Comparison of ENCODE assay signal across 22 cellular contexts in the genomic region with DNA sequence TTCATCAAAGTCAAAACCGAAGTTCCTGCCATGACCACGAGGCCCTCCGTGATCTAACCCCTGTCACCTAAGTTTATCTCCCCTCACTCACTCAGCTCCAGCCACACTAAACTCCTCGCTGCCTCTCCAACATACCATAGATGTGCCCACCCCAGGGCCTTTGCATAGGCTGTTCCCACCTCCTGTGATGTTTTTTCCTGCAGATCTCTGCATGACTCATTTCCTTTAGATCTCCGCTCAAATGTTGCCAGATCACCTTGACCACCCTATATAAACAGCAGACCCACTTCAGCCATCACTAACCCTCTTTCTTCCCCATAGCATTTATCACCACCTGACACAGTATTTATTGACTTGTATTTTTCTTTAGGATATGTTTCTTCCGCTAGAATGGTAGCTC. TPM values are rescaled to one million over a fixed set of nuclear protein-coding genes. Genes with fewer than 3 reads are reported as not detected.
DNase-seq lines count a peak whose midpoint lies in the region; ATAC-seq lines count a peak whose summit lies in the region.
"Had no signal": no experiment of that assay in that cellular context is flagged by ENCODE, and none has a peak within 500 bp of the region (broad histone marks: within the 10 kb centered on the region; RNA-seq: fewer than 3 reads in every experiment).

No MANE protein-coding gene starts in this region.

- peak; percentile 18 for DNase-seq in EL
- peak; percentile 69 for DNase-seq in RPMI7951 (ENCODE audit: low read depth)
- DNase-seq in dermis blood vessel endothelial cell, result peak; percentile 70
- peak; percentile 18 for DNase-seq in sciatic nerve (ENCODE audit: low spot score)
- no peak for DNase-seq in activated T-cell treated with anti-CD3 and anti-CD28 coated beads, Interleukin-2, amount 50 U/mL, for 4 hours
- DNase-seq: activated CD4-positive, alpha-beta T cell treated with anti-CD3 and anti-CD28 coated beads, Interleukin-2, amount 10 ng/mL, durations not matched to agents 24 days and 14 days; activated CD8-positive, alpha-beta memory T cell treated with anti-CD3 and anti-CD28 coated beads, Interleukin-2, amount 10 ng/mL, durations not matched to agents 7 days and 5 days; colonic mucosa; heart left ventricle; left colon; naive thymus-derived CD4-positive, alpha-beta T cell; NCI-H187; NCI-H748 treated with DMSO at 0.1 percent for 48 hours; occipital lobe; SIG-M5; T-helper 17 cell had no signal

- H3K9me3 Mint-ChIP-seq in activated T-cell treated with anti-CD3 and anti-CD28 coated beads, Interleukin-2, amount 50 U/mL, for 4 hours, result no peaks in the 10 kb centered on the region
- H3K9me3 Mint-ChIP-seq: activated CD4-positive, alpha-beta T cell treated with anti-CD3 and anti-CD28 coated beads, Interleukin-2, amount 10 ng/mL, durations not matched to agents 24 days and 14 days; activated naive CD4-positive, alpha-beta T cell treated with anti-CD3 and anti-CD28 coated beads, Interleukin-2, amount 50 U/mL, for 72 hours; activated T-helper 17 cell treated with anti-CD3 and anti-CD28 coated beads, Interleukin-2, amount 50 U/mL, for 72 hours; GM23338; naive thymus-derived CD4-positive, alpha-beta T cell had no signal

- H3K4me1 Mint-ChIP-seq in activated T-cell treated with anti-CD3 and anti-CD28 coated beads, Interleukin-2, amount 50 U/mL, for 4 hours (ENCODE audit: low read depth), result no peaks in the 10 kb centered on the region
- H3K4me1 Mint-ChIP-seq: activated CD4-positive, alpha-beta T cell treated with anti-CD3 and anti-CD28 coated beads, Interleukin-2, amount 10 ng/mL, durations not matched to agents 24 days and 14 days; activated T-helper 17 cell treated with anti-CD3 and anti-CD28 coated beads, Interleukin-2, amount 50 U/mL, for 72 hours had no signal

- H3K36me3 Mint-ChIP-seq in activated T-cell treated with anti-CD3 and anti-CD28 coated beads, Interleukin-2, amount 50 U/mL, for 4 hours (ENCODE audit: insufficient read depth), result no peaks in the 10 kb centered on the region
- H3K36me3 Mint-ChIP-seq: activated CD8-positive, alpha-beta memory T cell treated with anti-CD3 and anti-CD28 coated beads, Interleukin-2, amount 10 ng/mL, durations not matched to agents 7 days and 5 days; activated naive CD4-positive, alpha-beta T cell treated with anti-CD3 and anti-CD28 coated beads, Interleukin-2, amount 50 U/mL, for 72 hours; naive thymus-derived CD4-positive, alpha-beta T cell had no signal

- ATAC-seq in sciatic nerve (no peak), HG02884 (IDR thresholded peaks at IDR 0.05; ENCODE audit: unreplicated experiment) (no peak), HG03439 (IDR thresholded peaks at IDR 0.05; ENCODE audit: unreplicated experiment) (no peak), HG03108 (IDR thresholded peaks at IDR 0.05; ENCODE audit: unreplicated experiment) (no peak)
- ATAC-seq in activated T-cell treated with anti-CD3 and anti-CD28 coated beads, Interleukin-2, amount 50 U/mL, for 4 hours, result no peak
- ATAC-seq: activated CD8-positive, alpha-beta memory T cell treated with anti-CD3 and anti-CD28 coated beads, Interleukin-2, amount 10 ng/mL, durations not matched to agents 7 days and 5 days; activated T-helper 17 cell treated with anti-CD3 and anti-CD28 coated beads, Interleukin-2, amount 50 U/mL, for 72 hours; GM23338; heart left ventricle; left colon; naive thymus-derived CD4-positive, alpha-beta T cell; T-helper 17 cell had no signal

- peaks cover 2% of the 10 kb centered on the region for H3K27me3 Mint-ChIP-seq in activated T-cell treated with anti-CD3 and anti-CD28 coated beads, Interleukin-2, amount 50 U/mL, for 4 hours (ENCODE audit: low read depth)

- intact Hi-C loops in sciatic nerve (cut with DNase I), result no loop called here

- no peak overlapping the region for H3K4me3 Mint-ChIP-seq in activated T-cell treated with anti-CD3 and anti-CD28 coated beads, Interleukin-2, amount 50 U/mL, for 4 hours
- H3K4me3 Mint-ChIP-seq: activated CD4-positive, alpha-beta T cell treated with anti-CD3 and anti-CD28 coated beads, Interleukin-2, amount 10 ng/mL, durations not matched to agents 24 days and 14 days; activated CD8-positive, alpha-beta memory T cell treated with anti-CD3 and anti-CD28 coated beads, Interleukin-2, amount 10 ng/mL, durations not matched to agents 7 days and 5 days; activated T-helper 17 cell treated with anti-CD3 and anti-CD28 coated beads, Interleukin-2, amount 50 U/mL, for 72 hours; GM23338; naive thymus-derived CD4-positive, alpha-beta T cell had no signal

RNA-seq across cellular contexts. Expression of gene HRH1, which starts 58.5 kb away (rescaled TPM):
- 18.8 and 22.6 TPM in 2 replicates for total RNA-seq in RPMI7951 (2014; rRNA removed; shearing (Covaris generic))
- total RNA-seq in dermis blood vessel endothelial cell, result 6.1 TPM in 2 replicates
- 40.3 TPM for total RNA-seq in sciatic nerve
- 1 to 10 TPM; 2.3 to 6.5 (median 3.6) TPM for total RNA-seq in activated T-cell treated with anti-CD3 and anti-CD28 coated beads, Interleukin-2, amount 50 U/mL, for 4 hours
- total RNA-seq: GM23338, T-helper 17 cell had no signal

RNA-seq across cellular contexts. Expression of gene ATG7, which starts 59.4 kb away (rescaled TPM):
- 103 and 110 TPM in 2 replicates for total RNA-seq in RPMI7951 (2014; rRNA removed; shearing (Covaris generic))
- 80.8 and 102 TPM in 2 replicates for total RNA-seq in dermis blood vessel endothelial cell
- total RNA-seq in sciatic nerve, result 68.9 TPM
- total RNA-seq in activated T-cell treated with anti-CD3 and anti-CD28 coated beads, Interleukin-2, amount 50 U/mL, for 4 hours, result 10 to 100 TPM; 32.6 to 36.6 (median 35.6) TPM
